1 cellular context compared by ENCODE assay signal in genomic region chr1:158422215-158422614, GRCh38.
A peak's percentile ranks its signal among the peaks of the same experiment; 100 is the strongest.
TF ChIP-seq lines count a peak whose summit lies in the region.

No MANE protein-coding gene starts in this region.

TF ChIP-seq in GM23338, 12 proteins besides CTCF, POLR2A, EP300 and RAD21 (continued from another document):
- no peak for TF ChIP-seq REST (IDR thresholded peaks at IDR 0.05; ENCODE audit: unreplicated experiment)
- TF ChIP-seq ZNF114 (CRISPR knock-in tag; IDR thresholded peaks at IDR 0.05): no peak
- peak; percentile 48; the same call in 1 of the 2 replicates for TF ChIP-seq NANOG (IDR thresholded peaks at IDR 0.05; ENCODE audit: borderline replicate concordance)
